2 cellular contexts compared by ENCODE assay signal in genomic region chr5:53403758-53404157, GRCh38.
TF ChIP-seq lines count a peak whose summit lies in the region.

No MANE protein-coding gene starts in this region.

TF ChIP-seq in H1, 55 proteins besides CTCF, POLR2A, EP300 and RAD21:
- TF ChIP-seq SIX5 (IDR thresholded peaks at IDR 0.05; ENCODE audit: low read depth, low read length) (no peak), SP1 (IDR thresholded peaks at IDR 0.05; ENCODE audit: low read depth, low read length) (no peak), SIRT6 (IDR thresholded peaks at IDR 0.05; ENCODE audit: low read length) (no peak), EZH2 (IDR thresholded peaks at IDR 0.05; ENCODE audit: low read depth, low read length, severe bottlenecking) (no peak), YY1 (IDR thresholded peaks at IDR 0.05; ENCODE audit: low read depth, low read length) (no peak), HDAC6 (IDR thresholded peaks at IDR 0.05; ENCODE audit: low read depth, low read length) (no peak), SIN3A (conservative IDR thresholded peaks at IDR 0.05 in 1 of 2, IDR thresholded peaks at IDR 0.05 in 1 of 2; ENCODE audit: low read depth in 1 of 2, low read length in 2 of 2) (no peak), RFX5 (IDR thresholded peaks at IDR 0.05; ENCODE audit: borderline replicate concordance, low read depth, low read length) (no peak)

TF ChIP-seq in HEK293T, 16 proteins besides CTCF, POLR2A, EP300 and RAD21:
- TF ChIP-seq FOXA1 (IDR thresholded peaks at IDR 0.05), result no peak
- TF ChIP-seq NFRKB (IDR thresholded peaks at IDR 0.05), result no peak
- no peak for TF ChIP-seq LEF1 (IDR thresholded peaks at IDR 0.05; ENCODE audit: borderline replicate concordance)
- TF ChIP-seq BHLHE40 (IDR thresholded peaks at IDR 0.05; ENCODE audit: borderline replicate concordance), result no peak
- no peak for TF ChIP-seq ARNT (IDR thresholded peaks at IDR 0.05)
- no peak for TF ChIP-seq L3MBTL2 (conservative IDR thresholded peaks at IDR 0.05)
- no peak for TF ChIP-seq ZNF384 (IDR thresholded peaks at IDR 0.05)
- no peak for TF ChIP-seq HDGF (IDR thresholded peaks at IDR 0.05; ENCODE audit: borderline replicate concordance)
- no peak for TF ChIP-seq PKNOX1 (IDR thresholded peaks at IDR 0.05)
- no peak for TF ChIP-seq FOXM1 (IDR thresholded peaks at IDR 0.05; ENCODE audit: borderline replicate concordance)
- TF ChIP-seq TARDBP (IDR thresholded peaks at IDR 0.05), result no peak
- no peak for TF ChIP-seq SP1 (IDR thresholded peaks at IDR 0.05)
- no peak for TF ChIP-seq ELF4 (IDR thresholded peaks at IDR 0.05)
- no peak for TF ChIP-seq CTBP1 (IDR thresholded peaks at IDR 0.05; ENCODE audit: borderline replicate concordance)
- TF ChIP-seq SUZ12 (IDR thresholded peaks at IDR 0.05), result no peak
- no peak for TF ChIP-seq FOXK2 (IDR thresholded peaks at IDR 0.05)
